In the genomic region with DNA sequence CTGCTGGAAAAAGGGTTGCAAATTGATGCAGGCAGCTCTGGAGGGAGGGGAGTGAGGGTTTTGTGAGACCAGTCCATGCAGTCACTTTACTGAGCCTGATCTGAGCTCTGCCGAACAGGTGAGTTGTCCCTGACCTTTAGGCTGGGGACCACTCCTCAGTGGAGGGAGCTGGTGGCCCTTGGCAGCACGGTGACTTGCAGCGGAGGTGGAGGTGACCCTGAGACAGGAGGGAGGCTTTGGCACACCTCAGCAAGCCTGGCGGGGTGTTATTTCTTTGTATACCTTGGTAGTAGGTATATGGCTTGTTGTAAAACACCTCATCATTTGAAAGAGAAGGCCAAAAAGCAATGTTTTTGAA, we compare ENCODE assay signal across 1 cellular context.
TF ChIP-seq lines count a peak whose summit lies in the region.

No MANE protein-coding gene starts in this region.

TF ChIP-seq in IMR-90, 13 proteins besides CTCF, POLR2A, EP300 and RAD21:
- TF ChIP-seq BHLHE40 (IDR thresholded peaks at IDR 0.05; ENCODE audit: low read depth, low read length) (no peak), RFX5 (IDR thresholded peaks at IDR 0.05; ENCODE audit: low read depth, low read length) (no peak), SMC3 (IDR thresholded peaks at IDR 0.05; ENCODE audit: low read depth, low read length) (no peak), RCOR1 (IDR thresholded peaks at IDR 0.05; ENCODE audit: insufficient replicate concordance, low read length) (no peak), MAZ (IDR thresholded peaks at IDR 0.05; ENCODE audit: borderline replicate concordance, low read depth, low read length) (no peak), MXI1 (IDR thresholded peaks at IDR 0.05; ENCODE audit: borderline replicate concordance, low read depth, low read length) (no peak)
- TF ChIP-seq, protein P1, sequence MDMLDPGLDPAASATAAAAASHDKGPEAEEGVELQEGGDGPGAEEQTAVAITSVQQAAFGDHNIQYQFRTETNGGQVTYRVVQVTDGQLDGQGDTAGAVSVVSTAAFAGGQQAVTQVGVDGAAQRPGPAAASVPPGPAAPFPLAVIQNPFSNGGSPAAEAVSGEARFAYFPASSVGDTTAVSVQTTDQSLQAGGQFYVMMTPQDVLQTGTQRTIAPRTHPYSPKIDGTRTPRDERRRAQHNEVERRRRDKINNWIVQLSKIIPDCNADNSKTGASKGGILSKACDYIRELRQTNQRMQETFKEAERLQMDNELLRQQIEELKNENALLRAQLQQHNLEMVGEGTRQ (IDR thresholded peaks at IDR 0.05; ENCODE audit: low read depth, low read length) = no peak
